ENCODE assay signal across 17 cellular contexts in the genomic region with DNA sequence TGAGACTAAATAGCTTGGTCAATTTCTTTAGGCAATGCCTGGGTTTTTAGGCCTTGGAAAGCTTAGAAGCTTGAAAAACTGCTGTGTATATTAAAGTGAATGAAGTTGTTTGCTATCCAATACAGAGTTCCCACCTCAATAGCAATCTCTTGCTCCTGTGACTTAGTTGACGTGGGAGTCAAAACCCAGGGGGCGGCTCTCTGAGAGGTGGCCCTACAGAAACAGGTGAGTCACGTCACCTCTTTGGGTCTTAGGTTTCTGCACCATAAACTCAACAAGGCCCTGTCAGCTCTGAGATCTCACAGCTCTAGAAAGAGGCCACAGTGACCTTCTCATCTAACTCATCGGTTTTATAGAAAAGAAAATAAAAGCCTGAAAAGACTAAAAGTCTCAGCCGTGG.
DNase-seq lines count a peak whose midpoint lies in the region; ATAC-seq and TF ChIP-seq lines count a peak whose summit lies in the region.
"Had no signal": no experiment of that assay in that cellular context is flagged by ENCODE, and none has a peak within 500 bp of the region (broad histone marks: within the 10 kb centered on the region; RNA-seq: fewer than 3 reads in every experiment).

No MANE protein-coding gene starts in this region.

- H3K36me3 ChIP-seq in sigmoid colon = no peaks in the 10 kb centered on the region

- no peak for TF ChIP-seq CTCF in sigmoid colon (IDR thresholded peaks at IDR 0.05)
- no peak for TF ChIP-seq CTCF in GM10266 (IDR thresholded peaks at IDR 0.05; ENCODE audit: control insufficient read depth, insufficient read depth, low read depth, missing control alignments)

- DNase-seq in activated effector memory CD4-positive, alpha-beta T cell treated with anti-CD3 and anti-CD28 coated beads, Interleukin-2, amount 50 U/mL, for 16 hours = peak; percentile 17
- DNase-seq in activated effector memory CD4-positive, alpha-beta T cell treated with Interleukin-2 at 50 U/mL for 16 hours = no peak
- peak in 32 of 61 donors; percentile 4 to 80 (median 36) for DNase-seq in caudate nucleus (lab: John Stamatoyannopoulos, UW)
- peak; percentile 25 to 88 (median 64) for DNase-seq in head of caudate nucleus
- peak; percentile 3 for DNase-seq in sigmoid colon
- DNase-seq in activated CD4-positive, alpha-beta T cell treated with anti-CD3 and anti-CD28 coated beads, Interleukin-2, amount 50 U/mL, for 1 hour = no peak
- DNase-seq in GM10266 (ENCODE audit: extremely low spot score) = no peak
- DNase-seq: ACHN; Calu3; CD4-positive, alpha-beta T cell; DMS 273 treated with DMSO at 0.1 percent for 48 hours; GOT3 had no signal

- no peaks in the 10 kb centered on the region for H3K27me3 ChIP-seq in sigmoid colon
- H3K27me3 ChIP-seq: BLaER1 treated with 17β-estradiol and CSF1 and Interleukin-3, amounts not matched to agents 10 nM and 100 nM had no signal

- no peak for TF ChIP-seq EP300 in sigmoid colon (IDR thresholded peaks at IDR 0.05)

- WGBS in sigmoid colon, 2 donors = 87 to 90% methylated on average over 5 of the region's 5 CpGs

- no peaks in the 10 kb centered on the region for H3K9me3 ChIP-seq in sigmoid colon
- H3K9me3 ChIP-seq: BLaER1 treated with 17β-estradiol and CSF1 and Interleukin-3, amounts not matched to agents 10 nM and 100 nM; HAP-1 had no signal

- no peak for TF ChIP-seq POLR2A in sigmoid colon (IDR thresholded peaks at IDR 0.05)

- no peak for ATAC-seq in HG02852 (IDR thresholded peaks at IDR 0.05; ENCODE audit: unreplicated experiment)
- ATAC-seq: GM12878, HepG2 had no signal

- no peaks in the 10 kb centered on the region for H3K4me1 ChIP-seq in sigmoid colon

- intact Hi-C loops in head of caudate nucleus (cut with DNase I) = no loop called here
- intact Hi-C loops in sigmoid colon (cut with DNase I) = no loop called here

- no peak overlapping the region for H3K27ac ChIP-seq in caudate nucleus (ENCODE audit: low read depth, low read length)
- H3K27ac ChIP-seq in sigmoid colon = no peak overlapping the region

- no peak overlapping the region for H3K4me3 ChIP-seq in sigmoid colon
- H3K4me3 ChIP-seq: BLaER1 treated with 17β-estradiol and CSF1 and Interleukin-3, amounts not matched to agents 10 nM and 100 nM; GM12878; HAP-1 had no signal

Comparison
In these comparisons a context has a peak if more than half of its experiments do, and no peak if none do; other contexts are left out.
1. DNase-seq: peak in activated effector memory CD4-positive, alpha-beta T cell treated with anti-CD3 and anti-CD28 coated beads, Interleukin-2, amount 50 U/mL, for 16 hours (single experiment), caudate nucleus (32 of 61), head of caudate nucleus (42 of 42) and sigmoid colon (single experiment); none in activated effector memory CD4-positive, alpha-beta T cell treated with Interleukin-2 at 50 U/mL for 16 hours (single experiment), activated CD4-positive, alpha-beta T cell treated with anti-CD3 and anti-CD28 coated beads, Interleukin-2, amount 50 U/mL, for 1 hour (single experiment) and GM10266 (single experiment).